ENCODE assay signal across 35 cellular contexts in the genomic region with DNA sequence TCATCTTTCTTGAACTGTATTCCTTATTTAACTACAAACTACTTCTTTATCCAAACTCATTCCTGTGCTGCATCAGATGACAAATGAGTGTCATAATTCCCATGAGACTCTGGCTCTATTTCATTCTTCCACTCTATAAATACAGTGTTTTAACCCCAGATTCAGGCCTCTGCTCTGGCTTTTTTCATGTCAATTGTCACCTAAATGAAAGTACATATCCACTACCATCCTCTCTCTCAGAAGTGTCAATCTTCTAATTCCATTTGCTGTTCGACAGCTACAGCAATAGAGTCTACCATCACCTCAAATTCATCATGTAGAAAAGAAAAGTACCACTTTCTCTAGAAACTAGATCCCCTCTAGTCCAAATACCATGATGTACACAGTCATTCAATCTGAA.
"Had no signal": no experiment of that assay in that cellular context is flagged by ENCODE, and none has a peak within 500 bp of the region (broad histone marks: within the 10 kb centered on the region; RNA-seq: fewer than 3 reads in every experiment).

No MANE protein-coding gene starts in this region.

- H3K27me3 ChIP-seq: ascending aorta, body of pancreas, brain microvascular endothelial cell, breast epithelium had no signal

- H3K27ac ChIP-seq: ascending aorta, body of pancreas, brain microvascular endothelial cell, breast epithelium, WERI-Rb-1 had no signal

- H3K27me3 Mint-ChIP-seq: activated CD4-positive, alpha-beta memory T cell treated with anti-CD3 and anti-CD28 coated beads, Interleukin-2, amount 10 ng/mL, durations not matched to agents 7 days and 5 days; activated CD4-positive, alpha-beta T cell treated with anti-CD3 and anti-CD28 coated beads for 36 hours; activated CD4-positive, alpha-beta T cell treated with anti-CD3 and anti-CD28 coated beads, Interleukin-2, amount 10 ng/mL, durations not matched to agents 7 days and 5 days; activated CD8-positive, alpha-beta memory T cell treated with anti-CD3 and anti-CD28 coated beads, Interleukin-2, amount 10 ng/mL, durations not matched to agents 7 days and 5 days; activated naive CD4-positive, alpha-beta T cell treated with anti-CD3 and anti-CD28 coated beads, Interleukin-2, amount 10 ng/mL, durations not matched to agents 7 days and 5 days; activated naive CD4-positive, alpha-beta T cell treated with anti-CD3 and anti-CD28 coated beads, Interleukin-2, amount 50 U/mL, for 24 hours; activated naive CD8-positive, alpha-beta T cell; activated naive CD8-positive, alpha-beta T cell treated with anti-CD3 and anti-CD28 coated beads, Interleukin-2, amount 10 ng/mL, durations not matched to agents 7 days and 5 days; activated naive CD8-positive, alpha-beta T cell treated with anti-CD3 and anti-CD28 coated beads, Interleukin-2, amount 50 U/mL, for 24 hours; activated T-cell treated with anti-CD3 and anti-CD28 coated beads, Interleukin-2, amount 50 U/mL, for 24 hours; T-cell; T-helper 17 cell had no signal

- H3K9me3 ChIP-seq: ascending aorta, body of pancreas, breast epithelium had no signal

- H3K4me1 ChIP-seq: ascending aorta, body of pancreas, breast epithelium had no signal

- H3K27ac Mint-ChIP-seq: activated CD4-positive, alpha-beta memory T cell treated with anti-CD3 and anti-CD28 coated beads, Interleukin-2, amount 10 ng/mL, durations not matched to agents 7 days and 5 days; activated CD4-positive, alpha-beta T cell treated with anti-CD3 and anti-CD28 coated beads for 36 hours; activated CD4-positive, alpha-beta T cell treated with anti-CD3 and anti-CD28 coated beads, Interleukin-2, amount 10 ng/mL, durations not matched to agents 7 days and 5 days; activated CD8-positive, alpha-beta memory T cell treated with anti-CD3 and anti-CD28 coated beads, Interleukin-2, amount 10 ng/mL, durations not matched to agents 7 days and 5 days; activated CD8-positive, alpha-beta T cell treated with anti-CD3 and anti-CD28 coated beads, Interleukin-2, amount 10 ng/mL, durations not matched to agents 7 days and 5 days; activated naive CD4-positive, alpha-beta T cell treated with anti-CD3 and anti-CD28 coated beads, Interleukin-2, amount 10 ng/mL, durations not matched to agents 7 days and 5 days; activated naive CD4-positive, alpha-beta T cell treated with anti-CD3 and anti-CD28 coated beads, Interleukin-2, amount 50 U/mL, for 24 hours; activated naive CD8-positive, alpha-beta T cell; activated naive CD8-positive, alpha-beta T cell treated with anti-CD3 and anti-CD28 coated beads, Interleukin-2, amount 10 ng/mL, durations not matched to agents 7 days and 5 days; activated naive CD8-positive, alpha-beta T cell treated with anti-CD3 and anti-CD28 coated beads, Interleukin-2, amount 50 U/mL, for 24 hours; activated T-cell treated with anti-CD3 and anti-CD28 coated beads, Interleukin-2, amount 50 U/mL, for 24 hours; activated T-helper 2 cell treated with anti-CD3 and anti-CD28 coated beads, Interferon-gamma antibody, Interleukin-2, Interleukin-4, amounts not matched to agents 10 μg/mL and 5 μg/mL and 100 μg/mL, durations not matched to agents 14 hours and 24 hours and 36 hours; T-cell; T-helper 17 cell; WTC11 had no signal

- DNase-seq: activated CD4-positive, alpha-beta memory T cell treated with anti-CD3 and anti-CD28 coated beads, Interleukin-2, amount 10 ng/mL, durations not matched to agents 7 days and 5 days; activated CD4-positive, alpha-beta T cell treated with anti-CD3 and anti-CD28 coated beads for 1 hour; activated CD4-positive, alpha-beta T cell treated with anti-CD3 and anti-CD28 coated beads for 36 hours; activated CD4-positive, alpha-beta T cell treated with anti-CD3 and anti-CD28 coated beads for 48 hours; activated CD4-positive, alpha-beta T cell treated with anti-CD3 and anti-CD28 coated beads, Interleukin-2, amount 10 ng/mL, durations not matched to agents 7 days and 5 days; activated CD4-positive, alpha-beta T cell treated with anti-CD3 and anti-CD28 coated beads, Interleukin-2, amount 50 U/mL, for 48 hours; activated CD4-positive, CD25-positive, alpha-beta regulatory T cell; activated CD8-positive, alpha-beta memory T cell treated with anti-CD3 and anti-CD28 coated beads for 24 hours; activated CD8-positive, alpha-beta memory T cell treated with anti-CD3 and anti-CD28 coated beads, Interleukin-2, amount 10 ng/mL, durations not matched to agents 7 days and 5 days; activated CD8-positive, alpha-beta memory T cell treated with anti-CD3 and anti-CD28 coated beads, Interleukin-2, amount 50 U/mL, for 48 hours; activated CD8-positive, alpha-beta T cell treated with anti-CD3 and anti-CD28 coated beads, Interleukin-2, amount 10 ng/mL, durations not matched to agents 7 days and 5 days; activated effector memory CD4-positive, alpha-beta T cell treated with Interleukin-2 at 50 U/mL for 16 hours; activated gamma-delta T cell; activated naive CD4-positive, alpha-beta T cell treated with anti-CD3 and anti-CD28 coated beads, Interleukin-2, amount 10 ng/mL, durations not matched to agents 7 days and 5 days; activated naive CD4-positive, alpha-beta T cell treated with Interleukin-2 at 50 U/mL for 16 hours; activated naive CD8-positive, alpha-beta T cell treated with anti-CD3 and anti-CD28 coated beads, Interleukin-2, amount 10 ng/mL, durations not matched to agents 7 days and 5 days; activated naive CD8-positive, alpha-beta T cell treated with anti-CD3 and anti-CD28 coated beads, Interleukin-2, amount 50 U/mL, for 24 hours; activated T-cell treated with anti-CD3 and anti-CD28 coated beads, Interleukin-2, amount 50 U/mL, for 24 hours; activated T-cell treated with anti-CD3 and anti-CD28 coated beads, Interleukin-2, amount 50 U/mL, for 48 hours; amygdala; anterior cingulate cortex; body of pancreas; brain microvascular endothelial cell; central memory CD4-positive, alpha-beta T cell; T-cell; T-helper 17 cell; WERI-Rb-1 had no signal

- H3K9me3 Mint-ChIP-seq: activated CD4-positive, alpha-beta memory T cell treated with anti-CD3 and anti-CD28 coated beads, Interleukin-2, amount 10 ng/mL, durations not matched to agents 7 days and 5 days; activated CD4-positive, alpha-beta T cell treated with anti-CD3 and anti-CD28 coated beads, Interleukin-2, amount 10 ng/mL, durations not matched to agents 7 days and 5 days; activated naive CD4-positive, alpha-beta T cell treated with anti-CD3 and anti-CD28 coated beads, Interleukin-2, amount 10 ng/mL, durations not matched to agents 7 days and 5 days; activated naive CD4-positive, alpha-beta T cell treated with anti-CD3 and anti-CD28 coated beads, Interleukin-2, amount 50 U/mL, for 24 hours; activated naive CD8-positive, alpha-beta T cell treated with anti-CD3 and anti-CD28 coated beads, Interleukin-2, amount 10 ng/mL, durations not matched to agents 7 days and 5 days; activated naive CD8-positive, alpha-beta T cell treated with anti-CD3 and anti-CD28 coated beads, Interleukin-2, amount 50 U/mL, for 24 hours; activated T-cell treated with anti-CD3 and anti-CD28 coated beads, Interleukin-2, amount 50 U/mL, for 24 hours; WTC11 had no signal

- H3K4me3 Mint-ChIP-seq: activated CD4-positive, alpha-beta memory T cell treated with anti-CD3 and anti-CD28 coated beads, Interleukin-2, amount 10 ng/mL, durations not matched to agents 7 days and 5 days; activated CD4-positive, alpha-beta T cell treated with anti-CD3 and anti-CD28 coated beads for 36 hours; activated CD4-positive, alpha-beta T cell treated with anti-CD3 and anti-CD28 coated beads, Interleukin-2, amount 10 ng/mL, durations not matched to agents 7 days and 5 days; activated CD8-positive, alpha-beta memory T cell treated with anti-CD3 and anti-CD28 coated beads, Interleukin-2, amount 10 ng/mL, durations not matched to agents 7 days and 5 days; activated CD8-positive, alpha-beta T cell treated with anti-CD3 and anti-CD28 coated beads, Interleukin-2, amount 10 ng/mL, durations not matched to agents 7 days and 5 days; activated naive CD4-positive, alpha-beta T cell treated with anti-CD3 and anti-CD28 coated beads, Interleukin-2, amount 10 ng/mL, durations not matched to agents 7 days and 5 days; activated naive CD4-positive, alpha-beta T cell treated with anti-CD3 and anti-CD28 coated beads, Interleukin-2, amount 50 U/mL, for 24 hours; activated naive CD8-positive, alpha-beta T cell; activated naive CD8-positive, alpha-beta T cell treated with anti-CD3 and anti-CD28 coated beads, Interleukin-2, amount 10 ng/mL, durations not matched to agents 7 days and 5 days; activated naive CD8-positive, alpha-beta T cell treated with anti-CD3 and anti-CD28 coated beads, Interleukin-2, amount 50 U/mL, for 24 hours; activated T-cell treated with anti-CD3 and anti-CD28 coated beads, Interleukin-2, amount 50 U/mL, for 24 hours; T-cell; T-helper 17 cell; WTC11 had no signal

- H3K4me3 ChIP-seq: ascending aorta, body of pancreas, breast epithelium had no signal

- H3K36me3 ChIP-seq: ascending aorta, brain microvascular endothelial cell, breast epithelium, WERI-Rb-1 had no signal

- H3K4me1 Mint-ChIP-seq: activated CD4-positive, alpha-beta memory T cell treated with anti-CD3 and anti-CD28 coated beads, Interleukin-2, amount 10 ng/mL, durations not matched to agents 7 days and 5 days; activated CD4-positive, alpha-beta T cell treated with anti-CD3 and anti-CD28 coated beads for 36 hours; activated CD4-positive, alpha-beta T cell treated with anti-CD3 and anti-CD28 coated beads, Interleukin-2, amount 10 ng/mL, durations not matched to agents 7 days and 5 days; activated CD8-positive, alpha-beta memory T cell treated with anti-CD3 and anti-CD28 coated beads, Interleukin-2, amount 10 ng/mL, durations not matched to agents 7 days and 5 days; activated naive CD4-positive, alpha-beta T cell treated with anti-CD3 and anti-CD28 coated beads, Interleukin-2, amount 10 ng/mL, durations not matched to agents 7 days and 5 days; activated naive CD4-positive, alpha-beta T cell treated with anti-CD3 and anti-CD28 coated beads, Interleukin-2, amount 50 U/mL, for 24 hours; activated naive CD8-positive, alpha-beta T cell treated with anti-CD3 and anti-CD28 coated beads, Interleukin-2, amount 10 ng/mL, durations not matched to agents 7 days and 5 days; activated naive CD8-positive, alpha-beta T cell treated with anti-CD3 and anti-CD28 coated beads, Interleukin-2, amount 50 U/mL, for 24 hours; T-cell; T-helper 17 cell had no signal

- H3K36me3 Mint-ChIP-seq: activated CD8-positive, alpha-beta memory T cell treated with anti-CD3 and anti-CD28 coated beads, Interleukin-2, amount 10 ng/mL, durations not matched to agents 7 days and 5 days; activated naive CD4-positive, alpha-beta T cell treated with anti-CD3 and anti-CD28 coated beads, Interleukin-2, amount 10 ng/mL, durations not matched to agents 7 days and 5 days; activated naive CD4-positive, alpha-beta T cell treated with anti-CD3 and anti-CD28 coated beads, Interleukin-2, amount 50 U/mL, for 24 hours; activated naive CD8-positive, alpha-beta T cell; activated naive CD8-positive, alpha-beta T cell treated with anti-CD3 and anti-CD28 coated beads, Interleukin-2, amount 10 ng/mL, durations not matched to agents 7 days and 5 days; T-cell; WTC11 had no signal

- ATAC-seq: activated CD4-positive, alpha-beta T cell treated with anti-CD3 and anti-CD28 coated beads for 36 hours; activated CD4-positive, CD25-positive, alpha-beta regulatory T cell treated with anti-CD3 and anti-CD28 coated beads, Interleukin-2, amount 50 U/mL, for 24 hours; activated CD8-positive, alpha-beta memory T cell treated with anti-CD3 and anti-CD28 coated beads, Interleukin-2, amount 10 ng/mL, durations not matched to agents 7 days and 5 days; activated CD8-positive, alpha-beta T cell treated with anti-CD3 and anti-CD28 coated beads, Interleukin-2, amount 10 ng/mL, durations not matched to agents 7 days and 5 days; activated naive CD8-positive, alpha-beta T cell treated with anti-CD3 and anti-CD28 coated beads, Interleukin-2, amount 50 U/mL, for 24 hours; body of pancreas; T-cell; T-helper 17 cell; WTC11 had no signal

- FAIRE-seq: TTC549 had no signal
